In the genomic region with DNA sequence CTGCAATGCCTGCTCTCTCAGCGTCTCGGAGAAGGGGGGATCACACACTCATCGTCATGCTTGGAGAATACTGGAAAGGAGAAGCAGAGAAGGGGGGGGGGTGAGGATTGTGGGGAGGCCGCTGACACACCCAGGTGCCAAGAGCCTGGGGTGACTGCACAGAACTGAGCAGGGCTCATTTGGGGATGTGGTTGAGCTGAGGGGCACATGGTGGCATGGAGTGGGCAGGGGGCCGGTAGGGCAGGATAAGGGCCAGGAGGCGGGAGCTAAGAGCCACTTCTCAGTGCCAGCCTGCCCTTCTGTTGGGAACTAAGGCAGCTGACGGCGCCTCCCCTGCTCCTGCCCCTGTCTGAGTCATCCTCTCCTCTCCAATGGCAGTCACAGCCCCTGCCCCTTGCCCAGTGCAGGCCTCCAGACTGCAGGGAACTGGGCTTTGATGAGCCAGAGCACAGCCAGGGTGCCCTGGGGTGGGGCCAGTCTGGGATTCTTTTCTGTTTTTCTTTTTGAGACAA, we compare ENCODE assay signal across 1 cellular context.
TF ChIP-seq lines count a peak whose summit lies in the region.

No MANE protein-coding gene starts in this region.

TF ChIP-seq in SK-N-SH, 30 proteins besides CTCF, POLR2A, EP300 and RAD21 (continued from another document):
- TF ChIP-seq, protein P1, sequence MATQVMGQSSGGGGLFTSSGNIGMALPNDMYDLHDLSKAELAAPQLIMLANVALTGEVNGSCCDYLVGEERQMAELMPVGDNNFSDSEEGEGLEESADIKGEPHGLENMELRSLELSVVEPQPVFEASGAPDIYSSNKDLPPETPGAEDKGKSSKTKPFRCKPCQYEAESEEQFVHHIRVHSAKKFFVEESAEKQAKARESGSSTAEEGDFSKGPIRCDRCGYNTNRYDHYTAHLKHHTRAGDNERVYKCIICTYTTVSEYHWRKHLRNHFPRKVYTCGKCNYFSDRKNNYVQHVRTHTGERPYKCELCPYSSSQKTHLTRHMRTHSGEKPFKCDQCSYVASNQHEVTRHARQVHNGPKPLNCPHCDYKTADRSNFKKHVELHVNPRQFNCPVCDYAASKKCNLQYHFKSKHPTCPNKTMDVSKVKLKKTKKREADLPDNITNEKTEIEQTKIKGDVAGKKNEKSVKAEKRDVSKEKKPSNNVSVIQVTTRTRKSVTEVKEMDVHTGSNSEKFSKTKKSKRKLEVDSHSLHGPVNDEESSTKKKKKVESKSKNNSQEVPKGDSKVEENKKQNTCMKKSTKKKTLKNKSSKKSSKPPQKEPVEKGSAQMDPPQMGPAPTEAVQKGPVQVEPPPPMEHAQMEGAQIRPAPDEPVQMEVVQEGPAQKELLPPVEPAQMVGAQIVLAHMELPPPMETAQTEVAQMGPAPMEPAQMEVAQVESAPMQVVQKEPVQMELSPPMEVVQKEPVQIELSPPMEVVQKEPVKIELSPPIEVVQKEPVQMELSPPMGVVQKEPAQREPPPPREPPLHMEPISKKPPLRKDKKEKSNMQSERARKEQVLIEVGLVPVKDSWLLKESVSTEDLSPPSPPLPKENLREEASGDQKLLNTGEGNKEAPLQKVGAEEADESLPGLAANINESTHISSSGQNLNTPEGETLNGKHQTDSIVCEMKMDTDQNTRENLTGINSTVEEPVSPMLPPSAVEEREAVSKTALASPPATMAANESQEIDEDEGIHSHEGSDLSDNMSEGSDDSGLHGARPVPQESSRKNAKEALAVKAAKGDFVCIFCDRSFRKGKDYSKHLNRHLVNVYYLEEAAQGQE (IDR thresholded peaks at IDR 0.05; ENCODE audit: low read depth, low read length), result no peak
- TF ChIP-seq SIN3A (IDR thresholded peaks at IDR 0.05; ENCODE audit: borderline replicate concordance, low read depth, low read length) (no peak), TEAD4 (IDR thresholded peaks at IDR 0.05; ENCODE audit: borderline replicate concordance, insufficient read depth) (no peak), SMC3 (IDR thresholded peaks at IDR 0.05; ENCODE audit: low read depth, low read length) (no peak), NFIC (IDR thresholded peaks at IDR 0.05; ENCODE audit: borderline replicate concordance) (0 out of 2 replicates have a peak, but pooled peaks have one; percentile 10), FOXM1 (IDR thresholded peaks at IDR 0.05; ENCODE audit: low read depth) (no peak), EZH2phosphoT487 (IDR thresholded peaks at IDR 0.05; ENCODE audit: borderline replicate concordance, low read depth) (no peak), GATA2 (CRISPR knock-in tag; IDR thresholded peaks at IDR 0.05) (no peak), RFX5 (IDR thresholded peaks at IDR 0.05; ENCODE audit: low read length) (no peak), YY1 (IDR thresholded peaks at IDR 0.05; ENCODE audit: low read depth) (no peak), TCF12 (IDR thresholded peaks at IDR 0.05) (peak; percentile 18; the same call in 1 of the 2 replicates)
- TF ChIP-seq, protein P2, sequence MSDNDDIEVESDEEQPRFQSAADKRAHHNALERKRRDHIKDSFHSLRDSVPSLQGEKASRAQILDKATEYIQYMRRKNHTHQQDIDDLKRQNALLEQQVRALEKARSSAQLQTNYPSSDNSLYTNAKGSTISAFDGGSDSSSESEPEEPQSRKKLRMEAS (IDR thresholded peaks at IDR 0.05; ENCODE audit: low read depth), result no peak
